1 cellular context compared by ENCODE assay signal in the genomic region with DNA sequence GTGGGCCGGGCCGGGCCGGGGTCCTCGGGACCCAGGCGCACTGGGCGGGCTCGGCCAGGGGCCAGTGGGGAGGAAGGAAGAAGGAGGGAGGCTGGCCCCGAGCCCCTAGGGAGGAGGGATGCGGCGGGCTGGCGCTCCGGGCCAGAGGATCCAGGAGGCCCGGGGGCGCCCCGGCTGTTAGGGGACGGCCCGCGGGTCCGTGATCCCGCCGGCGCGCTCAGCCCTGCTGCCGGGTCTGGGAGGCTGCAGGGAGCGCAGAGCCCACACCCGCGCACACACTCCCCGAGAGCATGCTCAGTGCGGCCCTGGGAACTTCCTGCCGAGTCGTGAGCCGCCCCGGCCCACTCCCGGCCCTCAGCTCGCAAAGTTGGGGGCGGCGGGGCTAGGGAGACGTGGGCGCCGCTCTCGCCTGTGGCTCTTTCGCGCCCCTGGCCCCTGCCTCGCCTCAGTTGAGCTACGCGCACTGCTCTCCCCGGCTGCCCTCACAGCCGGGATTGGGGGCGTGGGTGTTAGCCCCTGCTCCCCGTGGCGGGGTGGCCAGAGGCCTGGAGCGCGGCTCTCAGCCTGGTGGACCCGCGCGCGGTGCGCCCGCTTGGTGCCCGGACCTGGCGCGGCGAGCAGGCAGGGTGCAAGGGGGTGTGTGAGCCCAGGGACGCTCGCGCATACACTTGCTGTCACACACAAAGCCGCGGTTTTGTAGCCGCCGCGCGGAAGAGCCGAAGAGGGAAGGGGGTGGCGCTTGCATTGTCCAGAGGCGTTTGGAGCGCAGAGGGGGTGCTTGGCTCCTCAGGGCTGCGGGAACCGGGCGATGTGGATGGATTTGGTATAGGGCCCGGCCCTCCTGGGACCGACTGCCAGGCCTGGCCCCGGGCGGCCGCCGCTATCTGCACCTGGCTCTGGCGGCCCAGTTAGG.
TF ChIP-seq lines count a peak whose summit lies in the region.

No MANE protein-coding gene starts in this region.

TF ChIP-seq in GM23338, 12 proteins besides CTCF, POLR2A, EP300 and RAD21 (continued from another document):
- TF ChIP-seq, protein P1, sequence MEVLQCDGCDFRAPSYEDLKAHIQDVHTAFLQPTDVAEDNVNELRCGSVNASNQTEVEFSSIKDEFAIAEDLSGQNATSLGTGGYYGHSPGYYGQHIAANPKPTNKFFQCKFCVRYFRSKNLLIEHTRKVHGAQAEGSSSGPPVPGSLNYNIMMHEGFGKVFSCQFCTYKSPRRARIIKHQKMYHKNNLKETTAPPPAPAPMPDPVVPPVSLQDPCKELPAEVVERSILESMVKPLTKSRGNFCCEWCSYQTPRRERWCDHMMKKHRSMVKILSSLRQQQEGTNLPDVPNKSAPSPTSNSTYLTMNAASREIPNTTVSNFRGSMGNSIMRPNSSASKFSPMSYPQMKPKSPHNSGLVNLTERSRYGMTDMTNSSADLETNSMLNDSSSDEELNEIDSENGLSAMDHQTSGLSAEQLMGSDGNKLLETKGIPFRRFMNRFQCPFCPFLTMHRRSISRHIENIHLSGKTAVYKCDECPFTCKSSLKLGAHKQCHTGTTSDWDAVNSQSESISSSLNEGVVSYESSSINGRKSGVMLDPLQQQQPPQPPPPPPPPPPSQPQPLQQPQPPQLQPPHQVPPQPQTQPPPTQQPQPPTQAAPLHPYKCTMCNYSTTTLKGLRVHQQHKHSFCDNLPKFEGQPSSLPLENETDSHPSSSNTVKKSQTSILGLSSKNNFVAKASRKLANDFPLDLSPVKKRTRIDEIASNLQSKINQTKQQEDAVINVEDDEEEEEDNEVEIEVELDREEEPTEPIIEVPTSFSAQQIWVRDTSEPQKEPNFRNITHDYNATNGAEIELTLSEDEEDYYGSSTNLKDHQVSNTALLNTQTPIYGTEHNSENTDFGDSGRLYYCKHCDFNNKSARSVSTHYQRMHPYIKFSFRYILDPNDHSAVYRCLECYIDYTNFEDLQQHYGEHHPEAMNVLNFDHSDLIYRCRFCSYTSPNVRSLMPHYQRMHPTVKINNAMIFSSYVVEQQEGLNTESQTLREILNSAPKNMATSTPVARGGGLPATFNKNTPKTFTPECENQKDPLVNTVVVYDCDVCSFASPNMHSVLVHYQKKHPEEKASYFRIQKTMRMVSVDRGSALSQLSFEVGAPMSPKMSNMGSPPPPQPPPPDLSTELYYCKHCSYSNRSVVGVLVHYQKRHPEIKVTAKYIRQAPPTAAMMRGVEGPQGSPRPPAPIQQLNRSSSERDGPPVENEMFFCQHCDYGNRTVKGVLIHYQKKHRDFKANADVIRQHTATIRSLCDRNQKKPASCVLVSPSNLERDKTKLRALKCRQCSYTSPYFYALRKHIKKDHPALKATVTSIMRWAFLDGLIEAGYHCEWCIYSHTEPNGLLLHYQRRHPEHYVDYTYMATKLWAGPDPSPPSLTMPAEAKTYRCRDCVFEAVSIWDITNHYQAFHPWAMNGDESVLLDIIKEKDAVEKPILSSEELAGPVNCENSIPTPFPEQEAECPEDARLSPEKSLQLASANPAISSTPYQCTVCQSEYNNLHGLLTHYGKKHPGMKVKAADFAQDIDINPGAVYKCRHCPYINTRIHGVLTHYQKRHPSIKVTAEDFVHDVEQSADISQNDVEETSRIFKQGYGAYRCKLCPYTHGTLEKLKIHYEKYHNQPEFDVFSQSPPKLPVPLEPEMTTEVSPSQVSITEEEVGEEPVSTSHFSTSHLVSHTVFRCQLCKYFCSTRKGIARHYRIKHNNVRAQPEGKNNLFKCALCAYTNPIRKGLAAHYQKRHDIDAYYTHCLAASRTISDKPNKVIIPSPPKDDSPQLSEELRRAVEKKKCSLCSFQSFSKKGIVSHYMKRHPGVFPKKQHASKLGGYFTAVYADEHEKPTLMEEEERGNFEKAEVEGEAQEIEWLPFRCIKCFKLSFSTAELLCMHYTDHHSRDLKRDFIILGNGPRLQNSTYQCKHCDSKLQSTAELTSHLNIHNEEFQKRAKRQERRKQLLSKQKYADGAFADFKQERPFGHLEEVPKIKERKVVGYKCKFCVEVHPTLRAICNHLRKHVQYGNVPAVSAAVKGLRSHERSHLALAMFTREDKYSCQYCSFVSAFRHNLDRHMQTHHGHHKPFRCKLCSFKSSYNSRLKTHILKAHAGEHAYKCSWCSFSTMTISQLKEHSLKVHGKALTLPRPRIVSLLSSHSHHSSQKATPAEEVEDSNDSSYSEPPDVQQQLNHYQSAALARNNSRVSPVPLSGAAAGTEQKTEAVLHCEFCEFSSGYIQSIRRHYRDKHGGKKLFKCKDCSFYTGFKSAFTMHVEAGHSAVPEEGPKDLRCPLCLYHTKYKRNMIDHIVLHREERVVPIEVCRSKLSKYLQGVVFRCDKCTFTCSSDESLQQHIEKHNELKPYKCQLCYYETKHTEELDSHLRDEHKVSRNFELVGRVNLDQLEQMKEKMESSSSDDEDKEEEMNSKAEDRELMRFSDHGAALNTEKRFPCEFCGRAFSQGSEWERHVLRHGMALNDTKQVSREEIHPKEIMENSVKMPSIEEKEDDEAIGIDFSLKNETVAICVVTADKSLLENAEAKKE (CRISPR knock-in tag; IDR thresholded peaks at IDR 0.05), result no peak
- TF ChIP-seq STAT1 (IDR thresholded peaks at IDR 0.05; ENCODE audit: unreplicated experiment), result no peak
- no peak for TF ChIP-seq POLR2AphosphoS5 (IDR thresholded peaks at IDR 0.05; ENCODE audit: low read depth)
- no peak for TF ChIP-seq EZH2 (IDR thresholded peaks at IDR 0.05; ENCODE audit: low read depth, unreplicated experiment)
- TF ChIP-seq ZNF331 (CRISPR knock-in tag; IDR thresholded peaks at IDR 0.05; ENCODE audit: low read depth), result no peak
- TF ChIP-seq JUNB (IDR thresholded peaks at IDR 0.05; ENCODE audit: unreplicated experiment), result no peak
